ENCODE assay signal across 8 cellular contexts in the genomic region with DNA sequence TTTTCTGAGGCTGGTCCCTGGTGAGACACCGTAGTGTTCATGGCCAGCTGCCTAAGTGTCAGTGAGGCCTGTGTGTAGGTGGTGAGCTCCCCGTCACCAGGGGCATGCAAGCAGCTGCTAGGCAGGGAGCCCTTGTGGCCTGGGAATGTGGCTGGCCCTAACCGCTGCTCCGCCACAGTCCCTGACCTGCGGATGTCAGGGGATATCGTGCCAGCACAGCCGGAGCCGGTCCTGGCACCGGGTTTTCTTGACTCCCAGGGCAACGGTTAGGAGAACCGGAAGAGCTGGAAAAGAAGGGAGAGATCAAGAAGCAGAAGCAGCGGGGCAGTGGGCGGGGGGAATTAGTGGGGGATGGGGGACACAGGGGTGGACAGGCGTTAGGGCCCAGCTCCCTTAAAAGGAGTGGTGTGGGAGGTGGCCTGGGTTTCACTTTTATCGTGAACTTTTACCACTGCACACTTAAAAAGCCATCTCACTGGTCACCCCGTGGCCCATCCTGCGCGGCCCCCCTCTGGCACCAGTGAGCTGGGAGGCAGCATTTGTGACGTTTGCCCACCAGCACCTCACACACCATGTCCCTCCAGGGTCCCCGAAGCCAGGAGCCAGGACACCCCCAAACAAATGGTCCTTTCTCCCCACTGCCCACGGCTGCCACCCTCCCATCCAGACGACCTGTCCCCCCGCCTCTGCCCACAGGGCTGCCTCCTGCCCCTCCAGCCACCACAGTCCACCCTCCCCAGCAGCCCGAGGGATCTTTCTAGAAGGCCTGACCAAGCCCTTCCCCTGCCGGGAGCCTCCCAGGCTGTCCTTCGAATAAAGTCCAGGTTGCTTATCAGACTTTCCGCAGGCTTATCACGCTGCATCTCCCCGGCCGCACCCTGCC. TPM values are rescaled to one million over a fixed set of nuclear protein-coding genes. Genes with fewer than 3 reads are reported as not detected.
A peak's percentile ranks its signal among the peaks of the same experiment; 100 is the strongest.
DNase-seq lines count a peak whose midpoint lies in the region; ATAC-seq, FAIRE-seq and TF ChIP-seq lines count a peak whose summit lies in the region.

No MANE protein-coding gene starts in this region.

- ATAC-seq in omental fat pad (ENCODE audit: low FRiP score) (no peak), HG02678 (IDR thresholded peaks at IDR 0.05; ENCODE audit: unreplicated experiment) (no peak), HG03439 (IDR thresholded peaks at IDR 0.05; ENCODE audit: unreplicated experiment) (no peak)

- peaks cover 50% of the 10 kb centered on the region for H3K4me1 Mint-ChIP-seq in chondrocyte (ENCODE audit: low read depth)

- DNase-seq in ACHN (peak; percentile 31), Kasumi-1 (lab: John Stamatoyannopoulos, UW) (peak; percentile 75 to 81), chondrocyte (ENCODE audit: low spot score) (no peak), medulla oblongata (ENCODE audit: extremely low spot score) (peak; percentile 34), urothelium cell line (ENCODE audit: low spot score) (no peak), omental fat pad (ENCODE audit: low spot score) (no peak)

- FAIRE-seq in urothelium cell line (lab: Jason Lieb, UNC), result peak; percentile 84

- in situ Hi-C loops in ACHN (cut with HindIII; ENCODE audit: low pct_ligation_motif_present, low pct_unique_long_range_greater_than_20kb, low sequenced_read_pairs), result no loop called here

- peak overlapping the region; percentile 9 for H3K4me3 Mint-ChIP-seq in chondrocyte (ENCODE audit: unreplicated experiment)

- no peaks in the 10 kb centered on the region for H3K27me3 Mint-ChIP-seq in chondrocyte (ENCODE audit: low read depth)

- no peak for TF ChIP-seq CTCF in chondrocyte (IDR thresholded peaks at IDR 0.05)
- TF ChIP-seq CTCF in omental fat pad (IDR thresholded peaks at IDR 0.05), result no peak

- H3K9me3 Mint-ChIP-seq in chondrocyte (ENCODE audit: low read depth), result no peaks in the 10 kb centered on the region

- H3K27ac Mint-ChIP-seq in chondrocyte (ENCODE audit: unreplicated experiment), result peak overlapping the region; percentile 78

- H3K36me3 Mint-ChIP-seq in chondrocyte (ENCODE audit: low read depth), result no peaks in the 10 kb centered on the region

RNA-seq across cellular contexts. Expression of a gene that starts 1.7 kb away (rescaled TPM):
- total RNA-seq in chondrocyte, result 44.5 to 56.9 TPM (median 45.2 TPM) in 3 replicates
- total RNA-seq in omental fat pad, result 10 to 100 TPM in 2 of 4 donors, 1 to 10 TPM in 2; 4.4 to 16.6 (median 9.3) TPM

RNA-seq across cellular contexts. Expression of a gene that starts 43.2 kb away (rescaled TPM):
- total RNA-seq in chondrocyte (74.8 to 94.4 TPM (median 80.4 TPM) in 3 replicates), omental fat pad (10 to 100 TPM; 22.4 to 39.4 (median 32.0) TPM)

Comparison
In these comparisons a context has a peak if more than half of its experiments do, and no peak if none do; other contexts are left out.
1. DNase-seq: peak in ACHN (single experiment), Kasumi-1 (2 of 2) and medulla oblongata (single experiment); none in chondrocyte (single experiment), urothelium cell line (single experiment) and omental fat pad (single experiment).